8 cellular contexts compared by ENCODE assay signal in genomic region chr11:79437274-79437980, GRCh38. TPM values are rescaled to one million over a fixed set of nuclear protein-coding genes. Genes with fewer than 3 reads are reported as not detected.
DNase-seq lines count a peak whose midpoint lies in the region; ATAC-seq and TF ChIP-seq lines count a peak whose summit lies in the region.

No MANE protein-coding gene starts in this region.

- H3K27ac Mint-ChIP-seq in activated T-helper 2 cell treated with anti-CD3 and anti-CD28 coated beads, Interferon-gamma antibody, Interleukin-2, Interleukin-4, amounts not matched to agents 10 μg/mL and 5 μg/mL and 100 μg/mL, durations not matched to agents 14 hours and 24 hours and 36 hours: no peak overlapping the region

- TF ChIP-seq CTCF in HFF-Myc (IDR thresholded peaks at IDR 0.05; ENCODE audit: low read depth, low read length, missing control alignments): no peak
- TF ChIP-seq CTCF in hepatocyte (IDR thresholded peaks at IDR 0.05; ENCODE audit: poor library complexity): no peak

- H3K4me3 ChIP-seq in HFF-Myc (replicated peaks; ENCODE audit: low read depth, low read length) (peak overlapping the region; percentile 53), hepatocyte (peak overlapping the region; percentile 75)

- H3K27ac ChIP-seq in hepatocyte: peak overlapping the region; percentile 81

- H2AFZ ChIP-seq in hepatocyte: peak overlapping the region; percentile 84

- intact Hi-C loops in activated T-helper 2 cell treated with anti-CD3 and anti-CD28 coated beads, Interferon-gamma antibody, Interleukin-2, Interleukin-4, amounts not matched to agents 10 μg/mL and 5 μg/mL and 100 μg/mL, durations not matched to agents 14 hours and 24 hours and 36 hours (cut with micrococcal nuclease): no loop called here
- intact Hi-C loops in sciatic nerve (cut with DNase I): no loop called here

- no peaks in the 10 kb centered on the region for H3K9me3 Mint-ChIP-seq in activated T-helper 2 cell treated with anti-CD3 and anti-CD28 coated beads, Interferon-gamma antibody, Interleukin-2, Interleukin-4, amounts not matched to agents 10 μg/mL and 5 μg/mL and 100 μg/mL, durations not matched to agents 14 hours and 24 hours and 36 hours

- no peaks in the 10 kb centered on the region for H3K9me2 ChIP-seq in hepatocyte (replicated peaks; ENCODE audit: insufficient read depth)

- no peaks in the 10 kb centered on the region for H3K9me3 ChIP-seq in hepatocyte (ENCODE audit: low read depth)

- H3K36me3 Mint-ChIP-seq in activated T-helper 2 cell treated with anti-CD3 and anti-CD28 coated beads, Interferon-gamma antibody, Interleukin-2, Interleukin-4, amounts not matched to agents 10 μg/mL and 5 μg/mL and 100 μg/mL, durations not matched to agents 14 hours and 24 hours and 36 hours (ENCODE audit: low read depth): no peaks in the 10 kb centered on the region

- peak; percentile 60 for ATAC-seq in sciatic nerve
- ATAC-seq in HG03280 (IDR thresholded peaks at IDR 0.05; ENCODE audit: unreplicated experiment): no peak
- ATAC-seq in GM19328 (IDR thresholded peaks at IDR 0.05; ENCODE audit: unreplicated experiment): no peak

- H3K4me1 ChIP-seq in hepatocyte (ENCODE audit: insufficient read depth): peaks cover 27% of the 10 kb centered on the region

- peak overlapping the region; percentile 97 for H3K4me2 ChIP-seq in hepatocyte

- under 1% methylated on average over 50 of the region's 74 CpGs for WGBS in hepatocyte (ENCODE audit: low lambda C conversion rate, missing lambda C conversion rate)

- H3K27me3 ChIP-seq in hepatocyte: peaks cover 43% of the 10 kb centered on the region

- H3K4me3 Mint-ChIP-seq in activated T-helper 2 cell treated with anti-CD3 and anti-CD28 coated beads, Interferon-gamma antibody, Interleukin-2, Interleukin-4, amounts not matched to agents 10 μg/mL and 5 μg/mL and 100 μg/mL, durations not matched to agents 14 hours and 24 hours and 36 hours (ENCODE audit: low read depth): peak overlapping the region; percentile 2

- peaks cover 7% of the 10 kb centered on the region for H4K20me1 ChIP-seq in hepatocyte (ENCODE audit: insufficient read depth, poor library complexity, severe bottlenecking)

- H3K36me3 ChIP-seq in hepatocyte (replicated peaks; ENCODE audit: insufficient read depth, low read depth): no peaks in the 10 kb centered on the region

- H3K27me3 Mint-ChIP-seq in activated T-helper 2 cell treated with anti-CD3 and anti-CD28 coated beads, Interferon-gamma antibody, Interleukin-2, Interleukin-4, amounts not matched to agents 10 μg/mL and 5 μg/mL and 100 μg/mL, durations not matched to agents 14 hours and 24 hours and 36 hours (ENCODE audit: low read depth): peaks cover 67% of the 10 kb centered on the region

- peaks cover 52% of the 10 kb centered on the region for H3K79me2 ChIP-seq in hepatocyte

- DNase-seq in AG20443 (ENCODE audit: low spot score) (peak; percentile 88), HFF-Myc (ENCODE audit: extremely low read depth, low read depth) (no peak), hepatocyte (ENCODE audit: low spot score) (peak; percentile 80), sciatic nerve (ENCODE audit: low spot score) (peak; percentile 81), KG1 (lab: John Stamatoyannopoulos, UW) (no peak)
- DNase-seq in activated T-helper 2 cell treated with anti-CD3 and anti-CD28 coated beads, Interferon-gamma antibody, Interleukin-2, Interleukin-4, amounts not matched to agents 10 μg/mL and 5 μg/mL and 100 μg/mL, durations not matched to agents 14 hours and 24 hours and 36 hours (ENCODE audit: low spot score): no peak

- H3K4me1 Mint-ChIP-seq in activated T-helper 2 cell treated with anti-CD3 and anti-CD28 coated beads, Interferon-gamma antibody, Interleukin-2, Interleukin-4, amounts not matched to agents 10 μg/mL and 5 μg/mL and 100 μg/mL, durations not matched to agents 14 hours and 24 hours and 36 hours (ENCODE audit: low read depth): no peaks in the 10 kb centered on the region

RNA-seq across cellular contexts. Expression of gene TENM4, which starts 3.4 kb away (rescaled TPM):
- not detected in 2 replicates for total RNA-seq in activated T-helper 2 cell treated with anti-CD3 and anti-CD28 coated beads, Interferon-gamma antibody, Interleukin-2, Interleukin-4, amounts not matched to agents 10 μg/mL and 5 μg/mL and 100 μg/mL, durations not matched to agents 14 hours and 24 hours and 36 hours
- total RNA-seq in hepatocyte (10.8 and 18.4 TPM in 2 replicates), sciatic nerve (16.5 TPM)
- polyA plus RNA-seq in hepatocyte: 17.8 and 18.7 TPM in 2 replicates

Comparison
In these comparisons a context has a peak if more than half of its experiments do, and no peak if none do; other contexts are left out.
1. DNase-seq: peak in AG20443 (single experiment), hepatocyte (single experiment) and sciatic nerve (single experiment); none in HFF-Myc (single experiment), activated T-helper 2 cell treated with anti-CD3 and anti-CD28 coated beads, Interferon-gamma antibody, Interleukin-2, Interleukin-4, amounts not matched to agents 10 μg/mL and 5 μg/mL and 100 μg/mL, durations not matched to agents 14 hours and 24 hours and 36 hours (single experiment) and KG1 (single experiment).
2. RNA of gene TENM4, which starts 3.4 kb away (total RNA-seq): 10.8 to 18.4 TPM in hepatocyte and 16.5 TPM in sciatic nerve (single experiment); not detected in activated T-helper 2 cell treated with anti-CD3 and anti-CD28 coated beads, Interferon-gamma antibody, Interleukin-2, Interleukin-4, amounts not matched to agents 10 μg/mL and 5 μg/mL and 100 μg/mL, durations not matched to agents 14 hours and 24 hours and 36 hours; every median in the first group is over 10 times any median in the second.